Comparison of ENCODE assay signal across 8 cellular contexts in genomic region chr2:182761903-182762302, GRCh38. TPM values are rescaled to one million over a fixed set of nuclear protein-coding genes. Genes with fewer than 3 reads are reported as not detected.
A peak's percentile ranks its signal among the peaks of the same experiment; 100 is the strongest.
DNase-seq lines count a peak whose midpoint lies in the region; FAIRE-seq and TF ChIP-seq lines count a peak whose summit lies in the region.

No MANE protein-coding gene starts in this region.

- no peak for FAIRE-seq in bronchial epithelial cell (lab: Jason Lieb, UNC)

- intact Hi-C loops in left ventricle myocardium inferior (cut with micrococcal nuclease) = no loop called here

- H3F3A ChIP-seq in MM.1S (ENCODE audit: insufficient read depth, low read length) = peaks cover 5% of the 10 kb centered on the region; the same call in 1 of the 2 replicates

- no peaks in the 10 kb centered on the region for H3K27me3 ChIP-seq in bronchial epithelial cell (ENCODE audit: control insufficient read depth, insufficient read depth, low read length)
- H3K27me3 ChIP-seq in left ventricle myocardium inferior (ENCODE audit: low read depth) = no peaks in the 10 kb centered on the region
- no peaks in the 10 kb centered on the region for H3K27me3 ChIP-seq in MM.1S (replicated peaks; ENCODE audit: insufficient read depth, low read length)

- H3K36me3 ChIP-seq in bronchial epithelial cell (ENCODE audit: control insufficient read depth, insufficient read depth, low read length) = peaks cover 9% of the 10 kb centered on the region
- H3K36me3 ChIP-seq in left ventricle myocardium inferior = peaks cover 54% of the 10 kb centered on the region
- H3K36me3 ChIP-seq in MM.1S (replicated peaks; ENCODE audit: insufficient read depth, low read length) = peaks cover 35% of the 10 kb centered on the region

- H3K9me3 ChIP-seq in left ventricle myocardium inferior (replicated peaks) (no peaks in the 10 kb centered on the region), MM.1S (replicated peaks; ENCODE audit: insufficient read depth, low read length) (no peaks in the 10 kb centered on the region)

- no peak overlapping the region for H3K4me2 ChIP-seq in MM.1S (ENCODE audit: low read depth, low read length)

- peak overlapping the region; percentile 48 for H3K27ac ChIP-seq in left ventricle myocardium inferior (replicated peaks)
- H3K27ac ChIP-seq in MM.1S (ENCODE audit: low read length) = no peak overlapping the region

- H3K9ac ChIP-seq in MM.1S (ENCODE audit: low read length) = no peak overlapping the region

- no peak for TF ChIP-seq CTCF in bronchial epithelial cell (IDR thresholded peaks at IDR 0.05; ENCODE audit: insufficient read depth, low read length, severe bottlenecking)
- peak; percentile 37 for TF ChIP-seq CTCF in left ventricle myocardium inferior (IDR thresholded peaks at IDR 0.05; ENCODE audit: borderline replicate concordance)
- TF ChIP-seq CTCF in retinal pigment epithelial cell (conservative IDR thresholded peaks at IDR 0.05; ENCODE audit: low read depth, low read length) = peak; percentile 18
- TF ChIP-seq CTCF in MM.1S (IDR thresholded peaks at IDR 0.05; ENCODE audit: low read length) = no peak

- H3K79me2 ChIP-seq in MM.1S (ENCODE audit: low read length) = no peaks in the 10 kb centered on the region

- H4K20me1 ChIP-seq in MM.1S (ENCODE audit: insufficient read depth, low read length) = no peaks in the 10 kb centered on the region; the same call in 1 of the 2 replicates

- DNase-seq in ELR (ENCODE audit: low read depth) = peak; percentile 5
- DNase-seq in bronchial epithelial cell (ENCODE audit: low read depth) = peak; percentile 11
- DNase-seq in left ventricle myocardium inferior = no peak
- DNase-seq in retinal pigment epithelial cell (ENCODE audit: low read depth) = no peak
- DNase-seq in stimulated activated CD4-positive, alpha-beta T cell treated with anti-CD3 and anti-CD28 coated beads, Interleukin-1b, Interleukin-23, amount 100 ng/mL, for 48 hours = no peak
- no peak for DNase-seq in activated T-cell treated with anti-CD3 and anti-CD28 coated beads, Interleukin-2, amount 50 U/mL, for 48 hours
- no peak for DNase-seq in MM.1S
- no peak for DNase-seq in NCI-H510A treated with DMSO at 0.1 percent for 48 hours (lab: John Stamatoyannopoulos, UW)

- H3K4me3 ChIP-seq in bronchial epithelial cell (ENCODE audit: low read depth, low read length) (no peak overlapping the region), left ventricle myocardium inferior (no peak overlapping the region), retinal pigment epithelial cell (ENCODE audit: low read length) (no peak overlapping the region), MM.1S (ENCODE audit: low read length) (no peak overlapping the region)

- H3K4me1 ChIP-seq in left ventricle myocardium inferior (peaks cover 41% of the 10 kb centered on the region), MM.1S (ENCODE audit: low read length) (no peaks in the 10 kb centered on the region)

- no peaks in the 10 kb centered on the region for H3K9me2 ChIP-seq in MM.1S (replicated peaks; ENCODE audit: insufficient read depth, low read length)

- no peak overlapping the region for H2AFZ ChIP-seq in MM.1S (ENCODE audit: low read length)

RNA-seq across cellular contexts. Expression of gene DNAJC10, which starts 45.8 kb away (rescaled TPM):
- 125 and 154 TPM in 2 replicates for total RNA-seq in bronchial epithelial cell
- 55.8 TPM for total RNA-seq in left ventricle myocardium inferior

Comparison
In these comparisons a context has a peak if more than half of its experiments do, and no peak if none do; other contexts are left out.
1. DNase-seq: peak in ELR (single experiment) and bronchial epithelial cell (single experiment); none in left ventricle myocardium inferior (single experiment), retinal pigment epithelial cell (single experiment), stimulated activated CD4-positive, alpha-beta T cell treated with anti-CD3 and anti-CD28 coated beads, Interleukin-1b, Interleukin-23, amount 100 ng/mL, for 48 hours (single experiment), activated T-cell treated with anti-CD3 and anti-CD28 coated beads, Interleukin-2, amount 50 U/mL, for 48 hours (0 of 2), MM.1S (single experiment) and NCI-H510A treated with DMSO at 0.1 percent for 48 hours (single experiment).
2. CTCF ChIP-seq: peak in left ventricle myocardium inferior (single experiment) and retinal pigment epithelial cell (single experiment); none in bronchial epithelial cell (single experiment) and MM.1S (single experiment).